25 cellular contexts compared by ENCODE assay signal in the genomic region with DNA sequence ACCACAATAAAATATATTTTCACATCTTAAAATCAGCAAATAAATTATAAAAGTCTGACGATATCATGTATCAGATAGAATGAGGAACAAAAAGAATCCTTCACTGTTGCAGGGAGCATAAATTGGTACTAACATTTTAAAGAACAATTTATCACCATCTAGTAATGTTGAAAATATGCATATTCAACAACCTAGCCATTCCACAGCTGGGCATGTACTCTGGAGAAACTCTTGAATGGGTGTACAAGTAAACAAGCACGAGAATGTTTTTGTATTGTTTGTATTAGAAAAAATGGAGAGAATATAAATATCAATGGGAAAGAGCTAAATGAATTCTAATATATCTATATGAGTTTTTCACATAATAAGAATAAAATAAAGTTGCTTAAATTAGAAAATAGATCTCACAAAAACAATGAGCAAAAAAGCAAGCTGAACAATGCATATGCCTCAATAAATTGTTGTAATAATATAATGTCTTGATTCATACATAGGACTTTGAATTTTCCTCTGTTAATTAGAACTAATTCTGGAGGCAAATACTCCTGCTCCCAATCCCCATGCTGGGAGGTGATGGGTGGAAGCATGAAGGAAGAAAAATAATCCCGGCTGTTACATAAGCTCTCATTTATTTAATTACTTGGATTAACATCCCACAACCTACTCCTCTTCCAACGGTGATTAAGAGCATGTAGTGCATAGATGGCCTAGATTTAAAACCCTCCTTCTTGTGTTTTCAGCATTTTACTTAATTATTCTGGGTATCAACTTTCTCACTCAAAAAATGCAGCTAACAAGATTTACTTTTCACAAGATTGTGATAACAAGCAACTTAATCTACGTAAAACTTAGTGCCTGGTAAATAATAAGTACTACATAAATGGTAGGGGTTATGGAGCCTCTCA. TPM values are rescaled to one million over a fixed set of nuclear protein-coding genes. Genes with fewer than 3 reads are reported as not detected.
DNase-seq lines count a peak whose midpoint lies in the region; FAIRE-seq and TF ChIP-seq lines count a peak whose summit lies in the region.
"Had no signal": no experiment of that assay in that cellular context is flagged by ENCODE, and none has a peak within 500 bp of the region (broad histone marks: within the 10 kb centered on the region; RNA-seq: fewer than 3 reads in every experiment).

No MANE protein-coding gene starts in this region.

- H3K36me3 ChIP-seq in bronchial epithelial cell (ENCODE audit: control insufficient read depth, insufficient read depth, low read length): no peaks in the 10 kb centered on the region

- FAIRE-seq in bronchial epithelial cell (lab: Jason Lieb, UNC): no peak
- FAIRE-seq: GM18507 had no signal

- H3K4me3 ChIP-seq in bronchial epithelial cell (ENCODE audit: low read depth, low read length) (no peak overlapping the region), retinal pigment epithelial cell (ENCODE audit: low read length) (no peak overlapping the region)

- TF ChIP-seq CTCF in bronchial epithelial cell (IDR thresholded peaks at IDR 0.05; ENCODE audit: insufficient read depth, low read length, severe bottlenecking): no peak
- TF ChIP-seq CTCF in retinal pigment epithelial cell (conservative IDR thresholded peaks at IDR 0.05; ENCODE audit: low read depth, low read length): no peak

- peak; percentile 10 for DNase-seq in EH (ENCODE audit: low read depth)
- DNase-seq in NCI-H82 treated with DMSO at 0.1 percent for 48 hours (lab: John Stamatoyannopoulos, UW; ENCODE audit: unreplicated experiment): peak; percentile 94
- DNase-seq in bronchial epithelial cell (ENCODE audit: low read depth): peak; percentile 31
- peak; percentile 38 for DNase-seq in retinal pigment epithelial cell (ENCODE audit: low read depth)
- DNase-seq in GF-D8 (lab: John Stamatoyannopoulos, UW): no peak
- no peak for DNase-seq in SHP77 treated with DMSO at 0.1 percent for 48 hours (lab: John Stamatoyannopoulos, UW)
- no peak for DNase-seq in HuH-7.5 (ENCODE audit: low spot score)
- DNase-seq in NCI-H2227 (lab: John Stamatoyannopoulos, UW; ENCODE audit: unreplicated experiment): no peak
- DNase-seq: C1 segment of cervical spinal cord; Caco-2; CD8-positive, alpha-beta T cell; DMS79 treated with DMSO at 0.1 percent for 48 hours; Karpas-422; NCI-H1092 treated with DMSO at 0.1 percent for 48 hours; NCI-H1436; NCI-H187 treated with DMSO at 0.1 percent for 48 hours; NCI-H2171 treated with DMSO at 0.1 percent for 48 hours; NCI-H446; NCI-H526; Right ventricle myocardium superior; RPMI8226; T-helper 1 cell had no signal

- H3K27me3 ChIP-seq in bronchial epithelial cell (ENCODE audit: control insufficient read depth, insufficient read depth, low read length): no peaks in the 10 kb centered on the region

RNA-seq across cellular contexts. Expression of gene FMO2, which starts 5.5 kb away (rescaled TPM):
- total RNA-seq in bronchial epithelial cell: not detected in 2 replicates
- total RNA-seq: Caco-2; CD8-positive, alpha-beta T cell; H4; SK-MEL-5 had no signal

Comparison
In these comparisons a context has a peak if more than half of its experiments do, and no peak if none do; other contexts are left out.
1. DNase-seq: peak in EH (single experiment), NCI-H82 treated with DMSO at 0.1 percent for 48 hours (single experiment), bronchial epithelial cell (single experiment) and retinal pigment epithelial cell (single experiment); none in GF-D8 (single experiment), SHP77 treated with DMSO at 0.1 percent for 48 hours (single experiment), HuH-7.5 (single experiment) and NCI-H2227 (single experiment).